8 cellular contexts compared by ENCODE assay signal in genomic region chr19:6199240-6199983, GRCh38.
DNase-seq lines count a peak whose midpoint lies in the region; ATAC-seq and TF ChIP-seq lines count a peak whose summit lies in the region.

No MANE protein-coding gene starts in this region.

- H3K27me3 ChIP-seq in ovary (no peaks in the 10 kb centered on the region), thyroid gland (no peaks in the 10 kb centered on the region)

- no peaks in the 10 kb centered on the region for H3K9me3 ChIP-seq in ovary
- H3K9me3 ChIP-seq in thyroid gland: no peaks in the 10 kb centered on the region

- no peaks in the 10 kb centered on the region for H3K4me1 ChIP-seq in ovary (ENCODE audit: insufficient read depth)
- peaks cover 12 to 34% of the 10 kb centered on the region in 2 donors for H3K4me1 ChIP-seq in thyroid gland

- TF ChIP-seq EP300 in ovary (IDR thresholded peaks at IDR 0.05): no peak

- intact Hi-C loops in Right ventricle myocardium superior (cut with DNase I): no loop called here
- intact Hi-C loops in ovary (cut with DNase I): loop anchor here in 1 of 4 donors (10.0 kb wide), 1 partner anchor 155 kb away; no protein-coding TSS in a partner anchor
- intact Hi-C loops in thyroid gland (cut with DNase I): no loop called here

- H3K4me3 ChIP-seq in GM12864 (ENCODE audit: low read depth, low read length): peak overlapping the region; percentile 72
- peak overlapping the region; percentile 49 for H3K4me3 ChIP-seq in ovary
- peak overlapping the region; percentile 41 to 44 (median 43) for H3K4me3 ChIP-seq in thyroid gland (replicated peaks in 1 of 3)

- ATAC-seq in HG02623 (IDR thresholded peaks at IDR 0.05; ENCODE audit: unreplicated experiment) (peak; percentile 67), Right ventricle myocardium superior (ENCODE audit: poor library complexity) (peak; percentile 99)

- peak; percentile 51 for TF ChIP-seq CTCF in GM12864 (IDR thresholded peaks at IDR 0.05; ENCODE audit: low read depth, low read length, missing control alignments)
- TF ChIP-seq CTCF in ovary (IDR thresholded peaks at IDR 0.05): peak; percentile 14 to 78 (median 76)
- TF ChIP-seq CTCF in thyroid gland (IDR thresholded peaks at IDR 0.05): peak in 5 of 6 experiments; percentile 22 to 63 (median 53)

- TF ChIP-seq POLR2A in ovary (IDR thresholded peaks at IDR 0.05) (no peak), thyroid gland (IDR thresholded peaks at IDR 0.05) (peak in 1 of 2 donors; percentile 19)

- 0 to 1% (median 1%) methylated on average over 66 to 67 of the region's 67 CpGs for WGBS in ovary, 3 donors
- 0 to 1% methylated on average over 44 to 66 of the region's 67 CpGs for WGBS in thyroid gland, 2 donors

- no peak overlapping the region for H3K27ac ChIP-seq in ovary
- H3K27ac ChIP-seq in thyroid gland: peak overlapping the region; percentile 49 to 58 (median 53)

- DNase-seq in GM12864 (ENCODE audit: low read depth) (peak; percentile 93), NCI-H1105 treated with DMSO at 0.1 percent for 48 hours (lab: John Stamatoyannopoulos, UW) (peak; percentile 100), SKM-1 treated with dmso at 0.1 percent for 144 hours (lab: John Stamatoyannopoulos, UW; ENCODE audit: unreplicated experiment) (peak; percentile 97), Right ventricle myocardium superior (peak; percentile 99), ovary (peak; percentile 99 to 100 (median 99)), thyroid gland (peak; percentile 98 to 99)
- peak; percentile 97 for DNase-seq in activated naive CD8-positive, alpha-beta T cell treated with anti-CD3 and anti-CD28 coated beads, Interleukin-2, amount 50 U/mL, for 16 hours (ENCODE audit: low read depth, low spot score)

- no peaks in the 10 kb centered on the region for H3K36me3 ChIP-seq in ovary
- H3K36me3 ChIP-seq in thyroid gland: no peaks in the 10 kb centered on the region

Comparison
In these comparisons a context has a peak if more than half of its experiments do, and no peak if none do; other contexts are left out.
1. H3K27ac ChIP-seq: peak in thyroid gland (3 of 3); none in ovary (0 of 2).
2. Peak in every context shown above with its lines, with median percentiles within 50 percentile points of each other: DNase-seq, H3K4me3 ChIP-seq and CTCF ChIP-seq.